10 cellular contexts compared by ENCODE assay signal in the genomic region with DNA sequence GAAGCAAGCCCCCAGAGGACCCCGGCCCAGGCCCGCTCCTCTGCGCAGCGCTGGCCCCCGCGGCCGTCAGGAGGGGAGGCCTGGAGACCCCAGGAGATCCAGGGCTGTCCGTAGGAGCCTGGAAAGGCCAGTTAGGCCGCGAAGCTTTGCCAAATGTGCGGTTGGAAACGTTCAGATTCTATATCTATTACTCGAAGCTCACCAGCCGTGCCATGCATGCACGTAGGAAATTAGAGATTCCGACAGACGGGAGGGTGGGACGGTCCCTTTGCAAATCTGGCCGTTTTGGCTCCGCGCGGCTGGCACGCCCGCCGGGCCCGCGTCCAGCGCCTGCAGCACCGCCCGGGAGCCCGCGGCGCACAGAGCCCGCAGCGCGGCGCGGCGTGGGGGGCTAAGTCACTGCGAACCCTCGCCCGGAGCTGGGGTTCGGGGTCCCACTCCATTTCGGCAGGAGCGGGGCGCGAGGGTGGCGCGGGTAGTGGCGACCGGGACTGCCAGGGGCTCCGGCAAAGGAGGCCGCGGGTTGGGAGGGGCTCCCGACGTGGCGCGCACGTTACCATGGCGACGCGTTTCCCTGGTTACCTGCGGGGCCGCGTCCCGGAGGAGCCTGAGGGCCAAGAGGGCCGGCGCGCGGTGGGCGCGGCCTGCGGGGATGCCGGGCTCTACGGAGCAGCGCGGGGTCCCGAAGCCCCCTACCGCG.
DNase-seq lines count a peak whose midpoint lies in the region; ATAC-seq and TF ChIP-seq lines count a peak whose summit lies in the region.
"Had no signal": no experiment of that assay in that cellular context is flagged by ENCODE, and none has a peak within 500 bp of the region (broad histone marks: within the 10 kb centered on the region; RNA-seq: fewer than 3 reads in every experiment).

No MANE protein-coding gene starts in this region.

- peak overlapping the region; percentile 41 to 47 for H3K4me3 ChIP-seq in right atrium auricular region

- in situ Hi-C loops in G401 (cut with HindIII; ENCODE audit: low sequenced_read_pairs): no loop called here

- no peak for ATAC-seq in HG02763 (IDR thresholded peaks at IDR 0.05; ENCODE audit: unreplicated experiment)
- ATAC-seq in activated T-cell treated with anti-CD3 and anti-CD28 coated beads, Interleukin-2, amount 50 U/mL, for 72 hours (replicated peaks in 1 of 2): no peak
- no peak for ATAC-seq in GM18868 (IDR thresholded peaks at IDR 0.05; ENCODE audit: unreplicated experiment)
- ATAC-seq: esophagus mucosa had no signal

- H3K27ac Mint-ChIP-seq in activated T-cell treated with anti-CD3 and anti-CD28 coated beads, Interleukin-2, amount 50 U/mL, for 72 hours: no peak overlapping the region

- H3K4me1 Mint-ChIP-seq in activated T-cell treated with anti-CD3 and anti-CD28 coated beads, Interleukin-2, amount 50 U/mL, for 72 hours (ENCODE audit: low read depth): no peaks in the 10 kb centered on the region

- no peaks in the 10 kb centered on the region for H3K9me3 ChIP-seq in right atrium auricular region

- no peaks in the 10 kb centered on the region for H3K36me3 ChIP-seq in right atrium auricular region

- no peak for TF ChIP-seq CTCF in right atrium auricular region (IDR thresholded peaks at IDR 0.05)

- no peak overlapping the region for H3K4me3 Mint-ChIP-seq in activated T-cell treated with anti-CD3 and anti-CD28 coated beads, Interleukin-2, amount 50 U/mL, for 72 hours

- no peaks in the 10 kb centered on the region for H3K36me3 Mint-ChIP-seq in activated T-cell treated with anti-CD3 and anti-CD28 coated beads, Interleukin-2, amount 50 U/mL, for 72 hours (ENCODE audit: insufficient read depth in 2 of 2)

- H3K27me3 ChIP-seq in right atrium auricular region: no peaks in the 10 kb centered on the region

- H3K4me1 ChIP-seq in right atrium auricular region: peaks cover 0 to 5% of the 10 kb centered on the region in 2 donors

- H3K27me3 Mint-ChIP-seq in activated T-cell treated with anti-CD3 and anti-CD28 coated beads, Interleukin-2, amount 50 U/mL, for 72 hours (ENCODE audit: low read depth): peaks cover 30% of the 10 kb centered on the region

- peak; percentile 48 for DNase-seq in G401 (ENCODE audit: low spot score)
- DNase-seq in NCI-H748 (lab: John Stamatoyannopoulos, UW; ENCODE audit: unreplicated experiment): peak; percentile 95
- no peak for DNase-seq in right atrium auricular region (ENCODE audit: low spot score)
- peak; percentile 93 for DNase-seq in retina
- no peak for DNase-seq in activated T-cell treated with anti-CD3 and anti-CD28 coated beads, Interleukin-2, amount 50 U/mL, for 72 hours
- no peak for DNase-seq in AML-193 (lab: John Stamatoyannopoulos, UW)

- H3K27ac ChIP-seq in right atrium auricular region: no peak overlapping the region
- H3K27ac ChIP-seq: VCaP had no signal

- H3K9me3 Mint-ChIP-seq in activated T-cell treated with anti-CD3 and anti-CD28 coated beads, Interleukin-2, amount 50 U/mL, for 72 hours: no peaks in the 10 kb centered on the region

Comparison
In these comparisons a context has a peak if more than half of its experiments do, and no peak if none do; other contexts are left out.
1. DNase-seq: peak in G401 (single experiment), NCI-H748 (single experiment) and retina (single experiment); none in right atrium auricular region (single experiment), activated T-cell treated with anti-CD3 and anti-CD28 coated beads, Interleukin-2, amount 50 U/mL, for 72 hours (0 of 2) and AML-193 (0 of 2).